In the genomic region with DNA sequence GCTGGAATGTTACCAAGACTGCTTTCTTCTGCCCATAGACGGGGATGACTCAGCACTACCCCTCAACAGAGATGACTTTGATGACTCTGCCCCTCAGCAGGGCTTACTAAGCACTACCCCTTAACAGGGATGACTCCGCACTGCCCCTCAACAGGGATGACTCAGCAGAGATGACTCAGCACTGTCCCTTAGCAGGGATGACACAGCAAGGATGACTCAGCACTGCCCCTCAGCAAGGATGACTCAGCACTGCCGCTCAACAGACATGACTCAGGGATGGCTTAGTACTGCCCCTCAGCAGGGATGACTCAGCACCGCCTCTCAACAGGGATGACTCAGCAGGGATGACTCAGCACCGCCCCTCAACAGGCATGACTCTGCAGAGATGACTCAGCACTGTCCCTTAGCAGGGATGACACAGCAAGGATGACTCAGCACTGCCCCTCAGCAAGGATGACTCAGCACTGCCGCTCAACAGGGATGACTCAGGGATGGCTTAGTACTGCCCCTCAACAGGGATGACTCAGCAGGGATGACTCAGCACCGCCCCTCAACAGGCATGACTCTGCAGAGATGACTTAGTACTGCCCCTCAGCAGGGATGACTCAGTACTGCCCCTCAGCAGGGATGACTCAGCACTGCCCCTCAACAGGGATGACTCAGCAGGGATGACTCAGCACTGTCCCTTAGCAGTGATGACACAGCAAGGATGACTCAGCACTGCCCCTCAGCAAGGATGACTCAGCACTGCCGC, we compare ENCODE assay signal across 8 cellular contexts. TPM values are rescaled to one million over a fixed set of nuclear protein-coding genes. Genes with fewer than 3 reads are reported as not detected.
DNase-seq lines count a peak whose midpoint lies in the region; ATAC-seq and TF ChIP-seq lines count a peak whose summit lies in the region.
"Not testable (repeated sequence)": the region's sequence is repeated elsewhere in the genome, so short reads cannot be mapped to it uniquely, and the experiment has no call there.

No MANE protein-coding gene starts in this region.

- POLR2A ChIA-PET in Panc1 (lab: Charles Lee), result not testable (repeated sequence)
- POLR2A ChIA-PET in activated CD4-positive, alpha-beta memory T cell treated with anti-CD3 and anti-CD28 coated beads, Interleukin-2, amount 10 ng/mL, durations not matched to agents 7 days and 5 days (lab: Charles Lee), result interaction anchor here (1.3 kb wide), 1 partner anchor 23 kb away, joined by 3 read pairs; no protein-coding TSS in a partner anchor

- not testable (repeated sequence) for H3K9me3 Mint-ChIP-seq in IgD-negative memory B cell, brain
- peaks cover 33% of the 10 kb centered on the region for H3K9me3 Mint-ChIP-seq in activated CD4-positive, alpha-beta memory T cell treated with anti-CD3 and anti-CD28 coated beads, Interleukin-2, amount 10 ng/mL, durations not matched to agents 7 days and 5 days
- peaks cover 14% of the 10 kb centered on the region for H3K9me3 Mint-ChIP-seq in glutamatergic neuron (ENCODE audit: unreplicated experiment)

- TF ChIP-seq CTCF in Panc1 (IDR thresholded peaks at IDR 0.05); brain (conservative IDR thresholded peaks at IDR 0.05); glutamatergic neuron (IDR thresholded peaks at IDR 0.05; ENCODE audit: partially characterized antibody, unreplicated experiment): not testable (repeated sequence)

- ATAC-seq in Panc1, result not testable (repeated sequence)

- H3K27me3 Mint-ChIP-seq in IgD-negative memory B cell; activated CD4-positive, alpha-beta memory T cell treated with anti-CD3 and anti-CD28 coated beads, Interleukin-2, amount 10 ng/mL, durations not matched to agents 7 days and 5 days; brain: not testable (repeated sequence)
- peaks cover 17% of the 10 kb centered on the region for H3K27me3 Mint-ChIP-seq in glutamatergic neuron (ENCODE audit: unreplicated experiment)

- H3K27ac ChIP-seq in Panc1 (ENCODE audit: low read length), result peak overlapping the region; percentile 79

- H3K36me3 ChIP-seq in Panc1 (ENCODE audit: control insufficient read depth, insufficient read depth, low read length), result not testable (repeated sequence)

- H3K9me3 ChIP-seq in Panc1 (ENCODE audit: control insufficient read depth, insufficient read depth, low read depth, low read length), result not testable (repeated sequence)

- CTCF ChIA-PET in Panc1 (lab: Charles Lee); activated CD4-positive, alpha-beta memory T cell treated with anti-CD3 and anti-CD28 coated beads, Interleukin-2, amount 10 ng/mL, durations not matched to agents 7 days and 5 days (lab: Charles Lee): not testable (repeated sequence)

- H3K4me1 Mint-ChIP-seq in IgD-negative memory B cell; activated CD4-positive, alpha-beta memory T cell treated with anti-CD3 and anti-CD28 coated beads, Interleukin-2, amount 10 ng/mL, durations not matched to agents 7 days and 5 days; brain; glutamatergic neuron (ENCODE audit: low read depth, unreplicated experiment): not testable (repeated sequence)

- BruUV-seq in Panc1 (replicated peaks; lab: Mats Ljungman, UMichigan), result not testable (repeated sequence)

- H3K27ac Mint-ChIP-seq in IgD-negative memory B cell (peak overlapping the region; percentile 63 to 92 (median 80)), brain (peak overlapping the region in 4 of 5 experiments; percentile 70 to 97 (median 92)), glutamatergic neuron (ENCODE audit: unreplicated experiment) (peak overlapping the region; percentile 77)
- H3K27ac Mint-ChIP-seq in activated CD4-positive, alpha-beta memory T cell treated with anti-CD3 and anti-CD28 coated beads, Interleukin-2, amount 10 ng/mL, durations not matched to agents 7 days and 5 days, result peak overlapping the region; percentile 87

- not testable (repeated sequence) for H3K27me3 ChIP-seq in Panc1 (ENCODE audit: control insufficient read depth, insufficient read depth, low read length)

- not testable (repeated sequence) for H3K4me1 ChIP-seq in Panc1 (ENCODE audit: control insufficient read depth, insufficient read depth, low read length)

- H3K4me3 Mint-ChIP-seq in IgD-negative memory B cell, result peak overlapping the region in 1 of 4 donors; percentile 66
- H3K4me3 Mint-ChIP-seq in activated CD4-positive, alpha-beta memory T cell treated with anti-CD3 and anti-CD28 coated beads, Interleukin-2, amount 10 ng/mL, durations not matched to agents 7 days and 5 days, result peak overlapping the region; percentile 39
- not testable (repeated sequence) for H3K4me3 Mint-ChIP-seq in brain; glutamatergic neuron (ENCODE audit: unreplicated experiment)

- intact Hi-C loops in Panc1 (cut with micrococcal nuclease; ENCODE audit: unreplicated experiment), result not testable (repeated sequence)

- H3K4me3 ChIP-seq in Panc1 (ENCODE audit: low read depth in 2 of 2, low read length in 2 of 2), result not testable (repeated sequence)

- in situ Hi-C loops in Panc1 (cut with HindIII; ENCODE audit: low pct_unique_long_range_greater_than_20kb, low sequenced_read_pairs), result not testable (repeated sequence)

- H3K36me3 Mint-ChIP-seq in IgD-negative memory B cell; glutamatergic neuron (ENCODE audit: unreplicated experiment): not testable (repeated sequence)
- H3K36me3 Mint-ChIP-seq in activated CD4-positive, alpha-beta memory T cell treated with anti-CD3 and anti-CD28 coated beads, Interleukin-2, amount 10 ng/mL, durations not matched to agents 7 days and 5 days (ENCODE audit: low read depth), result peaks cover 80% of the 10 kb centered on the region
- peaks cover 53% of the 10 kb centered on the region for H3K36me3 Mint-ChIP-seq in brain

- DNase-seq in CD1c-positive myeloid dendritic cell (ENCODE audit: extremely low spot score) (peak; percentile 75), non-pigmented ciliary epithelial cell (ENCODE audit: low read depth) (peak; percentile 31)
- not testable (repeated sequence) for DNase-seq in Panc1 (ENCODE audit: low read depth, low spot score); glutamatergic neuron
- peak; percentile 70 for DNase-seq in activated CD4-positive, alpha-beta memory T cell treated with anti-CD3 and anti-CD28 coated beads, Interleukin-2, amount 10 ng/mL, durations not matched to agents 7 days and 5 days
- DNase-seq in stimulated activated CD8-positive, alpha-beta memory T cell treated with anti-CD3 and anti-CD28 coated beads, Interleukin-7, amount 100 ng/mL, for 4 hours (ENCODE audit: low read depth in 2 of 2), result peak; percentile 40 to 53

RNA-seq across cellular contexts. Expression of a gene that starts 24.4 kb away (rescaled TPM):
- polyA plus RNA-seq in IgD-negative memory B cell, result 9.4 TPM
- total RNA-seq in Panc1 (2021; ENCODE audit: unreplicated experiment), result 32.3 TPM
- 48.9 TPM for polyA plus RNA-seq in Panc1 (2012; ENCODE audit: insufficient read length)
- total RNA-seq in activated CD4-positive, alpha-beta memory T cell treated with anti-CD3 and anti-CD28 coated beads, Interleukin-2, amount 10 ng/mL, durations not matched to agents 7 days and 5 days, result not detected
- polyA plus RNA-seq in brain (ENCODE audit: insufficient read depth, low read depth, low replicate concordance), result 131 TPM
- 77.8 TPM for total RNA-seq in glutamatergic neuron (ENCODE audit: unreplicated experiment)

RNA-seq across cellular contexts. Expression of a gene that starts 46.3 kb away (rescaled TPM):
- 67.5 TPM for polyA plus RNA-seq in IgD-negative memory B cell
- total RNA-seq in Panc1 (2021; ENCODE audit: unreplicated experiment), result 64.6 TPM
- 70.1 TPM for polyA plus RNA-seq in Panc1 (2012; ENCODE audit: insufficient read length)
- total RNA-seq in activated CD4-positive, alpha-beta memory T cell treated with anti-CD3 and anti-CD28 coated beads, Interleukin-2, amount 10 ng/mL, durations not matched to agents 7 days and 5 days, result 10 to 100 TPM; 33.1 to 33.6 TPM
- 58.6 TPM for polyA plus RNA-seq in brain (ENCODE audit: insufficient read depth, low read depth, low replicate concordance)
- total RNA-seq in glutamatergic neuron (ENCODE audit: unreplicated experiment), result 96.0 TPM

Comparison
In these comparisons a context has a peak if more than half of its experiments do, and no peak if none do; other contexts are left out.
1. RNA of a gene that starts 24.4 kb away (total RNA-seq): 77.8 TPM in glutamatergic neuron (single experiment) and 32.3 TPM in Panc1 (single experiment); not detected in activated CD4-positive, alpha-beta memory T cell treated with anti-CD3 and anti-CD28 coated beads, Interleukin-2, amount 10 ng/mL, durations not matched to agents 7 days and 5 days; every median in the first group is over 10 times any median in the second.
2. Peak in every context shown above with its lines, with median percentiles within 50 percentile points of each other: H3K27ac Mint-ChIP-seq.